10 cellular contexts compared by ENCODE assay signal in genomic region chr2:42754021-42754775, GRCh38. TPM values are rescaled to one million over a fixed set of nuclear protein-coding genes. Genes with fewer than 3 reads are reported as not detected.
DNase-seq lines count a peak whose midpoint lies in the region; ATAC-seq and TF ChIP-seq lines count a peak whose summit lies in the region.
"Had no signal": no experiment of that assay in that cellular context is flagged by ENCODE, and none has a peak within 500 bp of the region (broad histone marks: within the 10 kb centered on the region; RNA-seq: fewer than 3 reads in every experiment).

No MANE protein-coding gene starts in this region.

- DNase-seq in medulla oblongata (ENCODE audit: extremely low spot score) (peak; percentile 68), DMS53 treated with DMSO at 0.1 percent for 48 hours (lab: John Stamatoyannopoulos, UW; ENCODE audit: unreplicated experiment) (no peak), hepatocyte (ENCODE audit: low spot score) (no peak), NCI-H774 (lab: John Stamatoyannopoulos, UW) (no peak), Karpas-422 (no peak)

- H3K27ac ChIP-seq in OCI-LY1 (ENCODE audit: low read depth, low read length, poor library complexity, severe bottlenecking) = peak overlapping the region; percentile 96
- H3K27ac ChIP-seq in hepatocyte = no peak overlapping the region
- H3K27ac ChIP-seq in Karpas-422 (ENCODE audit: low read length) = no peak overlapping the region
- H3K27ac ChIP-seq: ovary had no signal

- H3K27me3 ChIP-seq in OCI-LY1 (ENCODE audit: insufficient read depth, low read length) (no peaks in the 10 kb centered on the region), hepatocyte (no peaks in the 10 kb centered on the region), Karpas-422 (ENCODE audit: low read length) (no peaks in the 10 kb centered on the region)
- H3K27me3 ChIP-seq: ovary had no signal

- H3K36me3 ChIP-seq in OCI-LY1 (ENCODE audit: insufficient read depth, low read length) (peaks cover 19% of the 10 kb centered on the region; the same call in 1 of the 2 replicates), hepatocyte (replicated peaks; ENCODE audit: insufficient read depth, low read depth) (no peaks in the 10 kb centered on the region), Karpas-422 (ENCODE audit: insufficient read depth, low read length) (peaks cover 24% of the 10 kb centered on the region; the same call in 1 of the 2 replicates)
- H3K36me3 ChIP-seq: ovary had no signal

- H3K9me3 ChIP-seq in OCI-LY1 (ENCODE audit: low read length) = no peaks in the 10 kb centered on the region
- H3K9me3 ChIP-seq in hepatocyte (ENCODE audit: low read depth) = no peaks in the 10 kb centered on the region
- no peaks in the 10 kb centered on the region for H3K9me3 ChIP-seq in Karpas-422 (ENCODE audit: low read length)
- H3K9me3 ChIP-seq: ovary had no signal

- peaks cover 4% of the 10 kb centered on the region; the same call in 1 of the 2 replicates for H3F3A ChIP-seq in OCI-LY1 (ENCODE audit: insufficient read depth, low read length)

- TF ChIP-seq CTCF in OCI-LY1 (IDR thresholded peaks at IDR 0.05; ENCODE audit: low read length) = no peak
- no peak for TF ChIP-seq CTCF in hepatocyte (IDR thresholded peaks at IDR 0.05; ENCODE audit: poor library complexity)

- H3K4me2 ChIP-seq in OCI-LY1 (ENCODE audit: low read length) (peak overlapping the region; percentile 55), hepatocyte (no peak overlapping the region), Karpas-422 (ENCODE audit: low read depth, low read length, poor library complexity, severe bottlenecking) (no peak overlapping the region)

- ATAC-seq in GM18499 (IDR thresholded peaks at IDR 0.05; ENCODE audit: insufficient read depth, unreplicated experiment) (peak; percentile 60), HG02571 (IDR thresholded peaks at IDR 0.05; ENCODE audit: unreplicated experiment) (peak; percentile 54)
- ATAC-seq: HCT116 had no signal

- H3K4me3 ChIP-seq in OCI-LY1 (ENCODE audit: low read depth, low read length, poor library complexity, severe bottlenecking) (peak overlapping the region; percentile 34), hepatocyte (no peak overlapping the region), Karpas-422 (ENCODE audit: low read length) (no peak overlapping the region)
- H3K4me3 ChIP-seq: ovary had no signal

- H3K9ac ChIP-seq in OCI-LY1 (ENCODE audit: low read length) (peak overlapping the region; percentile 57), Karpas-422 (ENCODE audit: low read length) (no peak overlapping the region)

- WGBS in hepatocyte (ENCODE audit: low lambda C conversion rate, missing lambda C conversion rate) = 69% methylated on average over 10 of the region's 11 CpGs

- H4K20me1 ChIP-seq in OCI-LY1 (ENCODE audit: insufficient read depth, low read length) (no peaks in the 10 kb centered on the region), hepatocyte (ENCODE audit: insufficient read depth, poor library complexity, severe bottlenecking) (no peaks in the 10 kb centered on the region), Karpas-422 (ENCODE audit: insufficient read depth, low read depth, low read length) (no peaks in the 10 kb centered on the region)

- H3K9me2 ChIP-seq in OCI-LY1 (ENCODE audit: low read depth, low read length) = no peaks in the 10 kb centered on the region
- no peaks in the 10 kb centered on the region for H3K9me2 ChIP-seq in hepatocyte (replicated peaks; ENCODE audit: insufficient read depth)
- no peaks in the 10 kb centered on the region for H3K9me2 ChIP-seq in Karpas-422 (replicated peaks; ENCODE audit: insufficient read depth, low read length)

- H3K79me2 ChIP-seq in OCI-LY1 (ENCODE audit: insufficient read depth, low read length) (no peaks in the 10 kb centered on the region), hepatocyte (no peaks in the 10 kb centered on the region), Karpas-422 (ENCODE audit: low read length) (no peaks in the 10 kb centered on the region)

- peaks cover 72% of the 10 kb centered on the region for H3K4me1 ChIP-seq in OCI-LY1 (ENCODE audit: insufficient read depth, low read length, severe bottlenecking)
- peaks cover 5% of the 10 kb centered on the region for H3K4me1 ChIP-seq in hepatocyte (ENCODE audit: insufficient read depth)
- H3K4me1 ChIP-seq in Karpas-422 (ENCODE audit: low read length) = peaks cover 31% of the 10 kb centered on the region

- H2AFZ ChIP-seq in OCI-LY1 (ENCODE audit: low read length) (no peak overlapping the region), hepatocyte (no peak overlapping the region), Karpas-422 (ENCODE audit: low read length) (no peak overlapping the region)

RNA-seq across cellular contexts. Expression of gene OXER1, which starts 9.7 kb away (rescaled TPM):
- 3.7 and 5.1 TPM in 2 replicates for total RNA-seq in hepatocyte
- polyA plus RNA-seq in hepatocyte = 7.5 and 9.5 TPM in 2 replicates
- not detected in 2 replicates for total RNA-seq in Karpas-422 (2014; rRNA removed; shearing (Covaris generic); ENCODE audit: low replicate concordance)

RNA-seq across cellular contexts. Expression of gene HAAO, which starts 38.2 kb away (rescaled TPM):
- 18.1 and 22.0 TPM in 2 replicates for total RNA-seq in hepatocyte
- 29.4 and 35.4 TPM in 2 replicates for polyA plus RNA-seq in hepatocyte
- not detected in 2 replicates for total RNA-seq in Karpas-422 (2014; rRNA removed; shearing (Covaris generic); ENCODE audit: low replicate concordance)

Comparison
In these comparisons a context has a peak if more than half of its experiments do, and no peak if none do; other contexts are left out.
1. RNA of gene HAAO, which starts 38.2 kb away (total RNA-seq): 18.1 to 22.0 TPM in hepatocyte; not detected in Karpas-422; every median in the first group is over 10 times any median in the second.